13 cellular contexts compared by ENCODE assay signal in the genomic region with DNA sequence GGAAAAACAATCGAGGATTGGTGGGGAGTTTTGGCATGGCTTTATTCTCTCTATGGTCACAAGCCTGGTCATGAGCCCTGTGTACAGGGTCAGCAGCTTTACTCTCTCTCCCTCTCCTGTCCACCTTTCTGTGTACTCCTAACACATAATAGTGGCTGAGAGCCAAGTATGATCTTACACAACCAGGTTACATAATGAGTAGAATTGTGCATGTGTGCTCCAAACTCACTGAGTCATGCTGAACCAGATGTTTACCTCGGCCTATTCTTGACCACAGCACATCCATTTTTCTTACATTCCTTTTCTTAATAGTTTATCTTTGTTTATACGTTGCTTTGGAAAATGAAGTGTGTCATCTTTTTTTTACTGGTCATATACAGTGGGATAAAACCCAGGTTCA. TPM values are rescaled to one million over a fixed set of nuclear protein-coding genes. Genes with fewer than 3 reads are reported as not detected.
A peak's percentile ranks its signal among the peaks of the same experiment; 100 is the strongest.
DNase-seq lines count a peak whose midpoint lies in the region; ATAC-seq and TF ChIP-seq lines count a peak whose summit lies in the region.
"Had no signal": no experiment of that assay in that cellular context is flagged by ENCODE, and none has a peak within 500 bp of the region (broad histone marks: within the 10 kb centered on the region; RNA-seq: fewer than 3 reads in every experiment).

No MANE protein-coding gene starts in this region.

- H3K4me3 Mint-ChIP-seq in endothelial cell (ENCODE audit: unreplicated experiment), result no peak overlapping the region

- H3K4me1 ChIP-seq in breast epithelium (no peaks in the 10 kb centered on the region), right lobe of liver (no peaks in the 10 kb centered on the region)

- H3K27me3 Mint-ChIP-seq in endothelial cell (ENCODE audit: unreplicated experiment), result no peaks in the 10 kb centered on the region

- WGBS in right lobe of liver (ENCODE audit: insufficient coverage, low coverage, low lambda C conversion rate, missing lambda C conversion rate), result 82% methylated on average over 3 of the region's 3 CpGs

- H3K9me3 ChIP-seq in breast epithelium (peaks cover 61 to 91% of the 10 kb centered on the region in 2 donors), right lobe of liver (peaks cover 0 to 17% (median 9%) of the 10 kb centered on the region in 4 donors), WERI-Rb-1 (ENCODE audit: severe bottlenecking) (no peaks in the 10 kb centered on the region)

- DNase-seq in DMS53 (lab: John Stamatoyannopoulos, UW) (peak; percentile 91), breast epithelium (ENCODE audit: low spot score in 2 of 2) (no peak), right lobe of liver (no peak), endothelial cell (ENCODE audit: low spot score) (no peak), ecto neural progenitor cell (ENCODE audit: low spot score) (no peak), GOT3 (lab: John Stamatoyannopoulos, UW) (no peak), WERI-Rb-1 (no peak)
- DNase-seq: activated gamma-delta T cell, DMS79 treated with DMSO at 0.1 percent for 48 hours, dorsolateral prefrontal cortex, NCI-H1105 had no signal

- H3K27me3 ChIP-seq in breast epithelium (no peaks in the 10 kb centered on the region), right lobe of liver (no peaks in the 10 kb centered on the region), WERI-Rb-1 (ENCODE audit: insufficient read depth, low read depth, severe bottlenecking) (no peaks in the 10 kb centered on the region)
- H3K27me3 ChIP-seq: dorsolateral prefrontal cortex had no signal

- peak in 3 of 4 donors; percentile 25 to 59 (median 55) for ATAC-seq in right lobe of liver
- ATAC-seq: Panc1 had no signal

- TF ChIP-seq CTCF in breast epithelium (IDR thresholded peaks at IDR 0.05), result no peak
- no peak for TF ChIP-seq CTCF in right lobe of liver (IDR thresholded peaks at IDR 0.05)
- no peak for TF ChIP-seq CTCF in endothelial cell (IDR thresholded peaks at IDR 0.05; ENCODE audit: unreplicated experiment)
- TF ChIP-seq CTCF in WERI-Rb-1 (IDR thresholded peaks at IDR 0.05; ENCODE audit: low read depth, low read length), result no peak

- no peak for TF ChIP-seq RAD21 in Ishikawa (IDR thresholded peaks at IDR 0.05; ENCODE audit: low read depth)

- intact Hi-C loops in breast epithelium (cut with DNase I; ENCODE audit: low total_unique reads) (no loop called here), right lobe of liver (cut with DNase I) (no loop called here)

- H3K27ac ChIP-seq in breast epithelium, result peak overlapping the region; percentile 12 to 59
- H3K27ac ChIP-seq in right lobe of liver, result no peak overlapping the region
- H3K27ac ChIP-seq in WERI-Rb-1, result no peak overlapping the region
- H3K27ac ChIP-seq: dorsolateral prefrontal cortex had no signal

- H3K36me3 ChIP-seq in breast epithelium (no peaks in the 10 kb centered on the region), right lobe of liver (no peaks in the 10 kb centered on the region), WERI-Rb-1 (no peaks in the 10 kb centered on the region)

- H3K27ac Mint-ChIP-seq in endothelial cell (ENCODE audit: unreplicated experiment), result no peak overlapping the region

- H3K9me3 Mint-ChIP-seq in endothelial cell (ENCODE audit: unreplicated experiment), result peaks cover 6% of the 10 kb centered on the region

- TF ChIP-seq POLR2A in breast epithelium (IDR thresholded peaks at IDR 0.05) (no peak), right lobe of liver (IDR thresholded peaks at IDR 0.05) (no peak)

- no peaks in the 10 kb centered on the region for H3K4me1 Mint-ChIP-seq in endothelial cell (ENCODE audit: unreplicated experiment)

- H3K4me3 ChIP-seq in breast epithelium (no peak overlapping the region), right lobe of liver (no peak overlapping the region), WERI-Rb-1 (ENCODE audit: low read depth, low read length) (no peak overlapping the region)
- H3K4me3 ChIP-seq: dorsolateral prefrontal cortex had no signal

- peaks cover 33% of the 10 kb centered on the region for H3K36me3 Mint-ChIP-seq in endothelial cell (ENCODE audit: low read depth, unreplicated experiment)

- no peak for TF ChIP-seq EP300 in Ishikawa (IDR thresholded peaks at IDR 0.05; ENCODE audit: borderline replicate concordance)

TF ChIP-seq in Ishikawa, 13 proteins besides CTCF, POLR2A, EP300 and RAD21:
- TF ChIP-seq CREB1 (IDR thresholded peaks at IDR 0.05; ENCODE audit: low read depth) (no peak), CEBPB (IDR thresholded peaks at IDR 0.05) (0 out of 2 replicates have a peak, but pooled peaks have one; percentile 7)

RNA-seq across cellular contexts. Expression of a gene that starts 53.1 kb away (rescaled TPM):
- total RNA-seq in breast epithelium (10 to 100 TPM; 19.4 to 48.9 (median 33.4) TPM), right lobe of liver (1 to 10 TPM; 5.2 to 10.0 (median 8.0) TPM), endothelial cell (ENCODE audit: unreplicated experiment) (32.3 TPM)

Comparison
In these comparisons a context has a peak if more than half of its experiments do, and no peak if none do; other contexts are left out.
1. H3K27ac ChIP-seq: peak in breast epithelium (2 of 2); none in right lobe of liver (0 of 3) and WERI-Rb-1 (single experiment).